ENCODE assay signal across 19 cellular contexts in the genomic region with DNA sequence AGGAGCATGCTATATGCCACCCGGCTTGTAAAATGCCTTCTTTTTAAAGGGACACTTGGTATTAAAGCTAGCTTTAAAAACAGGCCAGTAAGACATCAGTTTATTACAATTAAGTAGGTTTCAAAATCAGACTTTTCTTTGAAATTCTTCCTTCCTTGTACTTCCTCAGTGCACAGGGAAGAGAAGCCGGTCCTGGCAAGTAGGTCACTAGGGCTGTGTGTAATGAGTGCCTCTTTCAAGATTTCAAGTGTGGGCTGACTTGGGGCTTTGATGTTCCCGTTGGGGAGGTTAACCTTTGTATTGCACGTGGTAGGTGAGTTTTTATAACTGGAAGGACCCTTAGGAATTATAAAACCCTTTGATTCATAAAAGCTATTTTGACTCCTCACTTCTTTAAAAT.
"Had no signal": no experiment of that assay in that cellular context is flagged by ENCODE, and none has a peak within 500 bp of the region (broad histone marks: within the 10 kb centered on the region; RNA-seq: fewer than 3 reads in every experiment).

No MANE protein-coding gene starts in this region.

- H3K27ac ChIP-seq: SJSA1, SK-N-MC had no signal

- H3K4me1 ChIP-seq: SJSA1 had no signal

- H3K27me3 ChIP-seq: MG63, SJSA1 had no signal

- H3K9me3 ChIP-seq: MG63, SJSA1 had no signal

- H3K36me3 ChIP-seq: MG63, SJSA1 had no signal

- DNase-seq: Karpas-422, KG1, MG63, NCI-H1092, NCI-H1417 treated with DMSO at 0.1 percent for 48 hours, NCI-H187, NCI-H2029, NCI-H2081 treated with DMSO at 0.1 percent for 48 hours, NCI-H2171, NCI-H226, NCI-H446, NCI-H510A, NCI-H524 treated with DMSO at 0.1 percent for 48 hours, NCI-H774, Right ventricle myocardium superior, RPMI8226, SIG-M5 had no signal

- H3K4me3 ChIP-seq: MG63, SJSA1, SK-N-MC had no signal
